In genomic region chr1:94095112-94095637, GRCh38 we compare ENCODE assay signal across 9 cellular contexts. TPM values are rescaled to one million over a fixed set of nuclear protein-coding genes. Genes with fewer than 3 reads are reported as not detected.
A peak's percentile ranks its signal among the peaks of the same experiment; 100 is the strongest.
DNase-seq lines count a peak whose midpoint lies in the region; FAIRE-seq and TF ChIP-seq lines count a peak whose summit lies in the region.
"Had no signal": no experiment of that assay in that cellular context is flagged by ENCODE, and none has a peak within 500 bp of the region (broad histone marks: within the 10 kb centered on the region; RNA-seq: fewer than 3 reads in every experiment).

No MANE protein-coding gene starts in this region.

- POLR2A ChIA-PET in PC-9 (lab: Charles Lee; ENCODE audit: unreplicated experiment), result no interaction called here

- H3K79me2 ChIP-seq in PC-9 (ENCODE audit: low read depth) (no peaks in the 10 kb centered on the region), fibroblast of lung (ENCODE audit: control insufficient read depth, insufficient read depth, low read length) (no peaks in the 10 kb centered on the region)

- H2AFZ ChIP-seq in PC-9, result no peak overlapping the region
- no peak overlapping the region for H2AFZ ChIP-seq in fibroblast of lung (ENCODE audit: low read length)

- intact Hi-C loops in PC-9 (cut with micrococcal nuclease; ENCODE audit: unreplicated experiment) (no loop called here), transverse colon (cut with DNase I; ENCODE audit: low total_unique reads) (no loop called here)

- H3K9ac ChIP-seq in fibroblast of lung (ENCODE audit: insufficient read depth, low read length), result peak overlapping the region; percentile 61
- no peak overlapping the region for H3K9ac ChIP-seq in mucosa of rectum (ENCODE audit: low read depth in 1 of 2, low read length in 2 of 2)

- in situ Hi-C loops in transverse colon (cut with MboI; ENCODE audit: low pct_ligation_motif_present in 1 of 4, low pct_unique_long_range_greater_than_20kb in 1 of 4, low sequenced_read_pairs in 3 of 4), result no loop called here

- no peaks in the 10 kb centered on the region for H3K9me2 ChIP-seq in PC-9 (ENCODE audit: insufficient read depth)

- CTCF ChIA-PET in PC-9 (lab: Charles Lee), result no interaction called here

- 53 to 56% methylated on average over 9 to 21 of the region's 21 CpGs for WGBS in transverse colon (ENCODE audit: low coverage in 1 of 2), 2 donors
- 59 to 77% (median 74%) methylated on average over 21 of the region's 21 CpGs for WGBS in small intestine, 3 donors

- TF ChIP-seq CTCF in PC-9 (conservative IDR thresholded peaks at IDR 0.05) (no peak), fibroblast of lung (conservative IDR thresholded peaks at IDR 0.05 in 1 of 2, IDR thresholded peaks at IDR 0.05 in 1 of 2; ENCODE audit: low read depth in 1 of 2, low read length in 2 of 2) (no peak), transverse colon (IDR thresholded peaks at IDR 0.05) (no peak)

- H3K9me3 ChIP-seq in PC-9 (ENCODE audit: insufficient read depth, low read depth) (no peaks in the 10 kb centered on the region), fibroblast of lung (ENCODE audit: control insufficient read depth, insufficient read depth, low read depth, low read length) (no peaks in the 10 kb centered on the region), mucosa of rectum (ENCODE audit: control insufficient read depth in 2 of 2, low read length in 2 of 2) (no peaks in the 10 kb centered on the region), transverse colon (no peaks in the 10 kb centered on the region), small intestine (ENCODE audit: control insufficient read depth, low read depth) (no peaks in the 10 kb centered on the region)

- peaks cover 8% of the 10 kb centered on the region; the same call in 1 of the 2 replicates for H3F3A ChIP-seq in PC-9 (ENCODE audit: insufficient read depth, low read depth)

- no peaks in the 10 kb centered on the region for H3K36me3 ChIP-seq in PC-9 (ENCODE audit: low read depth)
- H3K36me3 ChIP-seq in fibroblast of lung (ENCODE audit: control insufficient read depth, insufficient read depth, low read length), result no peaks in the 10 kb centered on the region
- H3K36me3 ChIP-seq in mucosa of rectum (ENCODE audit: control insufficient read depth in 2 of 2, insufficient read depth in 2 of 2, low read length in 2 of 2), result no peaks in the 10 kb centered on the region
- H3K36me3 ChIP-seq in transverse colon, result no peaks in the 10 kb centered on the region
- no peaks in the 10 kb centered on the region for H3K36me3 ChIP-seq in small intestine (ENCODE audit: control insufficient read depth in 2 of 2, insufficient read depth in 2 of 2, low read length in 2 of 2)

- H3K27ac ChIP-seq in PC-9 (peak overlapping the region; percentile 20; the same call in 1 of the 2 replicates), fibroblast of lung (ENCODE audit: insufficient read depth, low read length) (peak overlapping the region; percentile 92), mucosa of rectum (ENCODE audit: low read depth in 2 of 2, low read length in 2 of 2) (peak overlapping the region; percentile 56 to 61), transverse colon (peak overlapping the region; percentile 68 to 81 (median 74)), small intestine (ENCODE audit: low read depth in 1 of 2, low read length in 1 of 2) (peak overlapping the region in 1 of 2 donors; percentile 83)

- BruUV-seq in PC-9 (replicated peaks; lab: Mats Ljungman, UMichigan), result no TSS peak

- H3K4me1 ChIP-seq in PC-9 (replicated peaks; ENCODE audit: insufficient read depth) (peaks cover 10% of the 10 kb centered on the region), fibroblast of lung (ENCODE audit: control insufficient read depth, extremely low read depth, insufficient read depth, low read length) (peaks cover 35% of the 10 kb centered on the region), mucosa of rectum (ENCODE audit: control insufficient read depth in 2 of 2, insufficient read depth in 2 of 2, low read length in 2 of 2) (peaks cover 5 to 13% of the 10 kb centered on the region in 2 donors), transverse colon (peaks cover 0 to 38% (median 13%) of the 10 kb centered on the region in 4 donors), small intestine (ENCODE audit: control insufficient read depth in 2 of 2, insufficient read depth in 1 of 2, low read depth in 1 of 2, low read length in 1 of 2) (no peaks in the 10 kb centered on the region)

- no peaks in the 10 kb centered on the region for H4K20me1 ChIP-seq in PC-9 (ENCODE audit: insufficient read depth)
- no peaks in the 10 kb centered on the region for H4K20me1 ChIP-seq in fibroblast of lung (ENCODE audit: control insufficient read depth, extremely low read depth, insufficient read depth, low read length)

- no peak for TF ChIP-seq POLR2A in transverse colon (IDR thresholded peaks at IDR 0.05)

- no peak overlapping the region for H3K4me2 ChIP-seq in PC-9
- peak overlapping the region; percentile 89 for H3K4me2 ChIP-seq in fibroblast of lung (ENCODE audit: extremely low read depth, insufficient read depth, low read length)

- no peak for DNase-seq in PC-9
- DNase-seq in fibroblast of lung (ENCODE audit: low read depth in 2 of 2), result peak; percentile 94 to 96
- peak; percentile 46 for DNase-seq in transverse colon
- no peak for DNase-seq in activated CD4-positive, alpha-beta T cell treated with anti-CD3 and anti-CD28 coated beads, Interleukin-2, amount 50 U/mL, for 48 hours
- DNase-seq in GM19240 (ENCODE audit: insufficient read length, low spot score), result no peak
- no peak for DNase-seq in NCI-H1417 treated with DMSO at 0.1 percent for 48 hours (lab: John Stamatoyannopoulos, UW)
- no peak for DNase-seq in small intestine
- DNase-seq: activated B cell treated with CpG ODN at 0.5 μM for 24 hours had no signal

- no peak for FAIRE-seq in small intestine (lab: Jason Lieb, UNC)

- no peak overlapping the region for H3K4me3 ChIP-seq in PC-9
- peak overlapping the region in 1 of 4 experiments; percentile 3 for H3K4me3 ChIP-seq in fibroblast of lung (replicated peaks in 1 of 4; ENCODE audit: control extremely low read depth in 1 of 4, insufficient read depth in 1 of 4, low read depth in 3 of 4, low read length in 4 of 4)
- peak overlapping the region in 1 of 2 donors; percentile 21 for H3K4me3 ChIP-seq in mucosa of rectum (ENCODE audit: low read length in 2 of 2)
- H3K4me3 ChIP-seq in transverse colon, result no peak overlapping the region
- no peak overlapping the region for H3K4me3 ChIP-seq in small intestine (ENCODE audit: low read depth in 1 of 2, low read length in 2 of 2)

- H3K27me3 ChIP-seq in PC-9 (ENCODE audit: insufficient read depth, low read depth) (no peaks in the 10 kb centered on the region), fibroblast of lung (ENCODE audit: control insufficient read depth, insufficient read depth, low read length) (no peaks in the 10 kb centered on the region), mucosa of rectum (ENCODE audit: control insufficient read depth in 2 of 2, insufficient read depth in 2 of 2, low read length in 2 of 2) (no peaks in the 10 kb centered on the region), transverse colon (no peaks in the 10 kb centered on the region), small intestine (ENCODE audit: control insufficient read depth in 2 of 2, insufficient read depth in 2 of 2, low read length in 2 of 2) (no peaks in the 10 kb centered on the region)

- TF ChIP-seq EP300 in transverse colon (IDR thresholded peaks at IDR 0.05; ENCODE audit: low read depth), result no peak

RNA-seq across cellular contexts. Expression of gene ABCA4, which starts 25.8 kb away (rescaled TPM):
- total RNA-seq in PC-9 (2021), result 20.0 and 20.8 TPM in 2 replicates
- 0.26 and 0.33 TPM in 2 replicates for total RNA-seq in fibroblast of lung
- polyA plus RNA-seq in fibroblast of lung, result 0.02 and 0.07 TPM in 2 replicates
- 0.01 and 0.22 TPM in 2 replicates for polyA plus RNA-seq in fibroblast of lung (2012)
- polyA minus RNA-seq in fibroblast of lung (ENCODE audit: low replicate concordance), result 0.59 TPM in 1 of 2 replicates, not detected in the other
- under 1 TPM in 2 of 4 donors, not detected in 2; 0.16 to 0.55 TPM for total RNA-seq in transverse colon
- polyA plus RNA-seq in small intestine, result 1 to 10 TPM; 2.4 to 4.3 (median 3.4) TPM
- total RNA-seq: activated B cell treated with CpG ODN at 0.5 μM for 24 hours had no signal

Comparison
In these comparisons a context has a peak if more than half of its experiments do, and no peak if none do; other contexts are left out.
1. DNase-seq: peak in fibroblast of lung (2 of 2) and transverse colon (single experiment); none in PC-9 (0 of 2), activated CD4-positive, alpha-beta T cell treated with anti-CD3 and anti-CD28 coated beads, Interleukin-2, amount 50 U/mL, for 48 hours (0 of 2), GM19240 (single experiment), NCI-H1417 treated with DMSO at 0.1 percent for 48 hours (single experiment) and small intestine (single experiment).
2. RNA of gene ABCA4, which starts 25.8 kb away (total RNA-seq): 20.0 to 20.8 TPM in PC-9; 0.16 to 0.55 TPM in transverse colon and 0.26 to 0.33 TPM in fibroblast of lung; every median in the first group is over 10 times any median in the second.